11 cellular contexts compared by ENCODE assay signal in the genomic region with DNA sequence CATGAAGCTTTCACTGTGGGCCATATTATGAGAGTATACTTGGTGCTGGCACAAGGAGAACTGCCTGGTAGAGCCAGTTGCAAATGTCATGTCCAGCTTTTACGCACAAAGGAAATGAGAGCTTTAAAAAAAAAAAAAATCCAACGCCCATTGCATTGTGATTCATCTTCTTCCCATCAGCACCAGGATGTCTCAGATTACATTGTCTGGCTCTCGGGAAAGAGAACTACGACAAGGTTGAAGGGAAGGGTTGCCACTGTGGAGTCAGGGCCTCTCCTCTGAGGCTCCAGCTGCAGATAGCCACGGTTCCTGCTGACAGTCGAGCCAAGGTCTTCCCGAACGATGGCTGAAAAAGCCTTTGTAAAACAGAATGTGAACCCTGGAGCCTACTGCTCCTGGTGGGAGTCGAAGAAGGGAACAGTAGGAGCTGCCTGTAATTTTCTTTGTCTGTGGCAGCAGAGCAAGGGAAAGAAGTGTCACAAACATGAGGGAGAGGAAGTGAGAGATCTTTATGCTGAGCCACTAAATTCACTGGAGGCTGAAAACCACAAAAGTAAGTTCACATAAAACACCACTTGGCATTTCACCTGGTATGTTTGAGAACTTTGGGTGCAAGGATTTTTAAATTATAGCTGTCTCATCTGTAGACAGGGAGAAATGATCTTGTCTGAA.
DNase-seq lines count a peak whose midpoint lies in the region; ATAC-seq, FAIRE-seq and TF ChIP-seq lines count a peak whose summit lies in the region.
"Had no signal": no experiment of that assay in that cellular context is flagged by ENCODE, and none has a peak within 500 bp of the region (broad histone marks: within the 10 kb centered on the region; RNA-seq: fewer than 3 reads in every experiment).

No MANE protein-coding gene starts in this region.

- TF ChIP-seq CTCF in Loucy (conservative IDR thresholded peaks at IDR 0.05; ENCODE audit: low read length), result no peak
- TF ChIP-seq CTCF in K562 (IDR thresholded peaks at IDR 0.05 in 2 of 3, conservative IDR thresholded peaks at IDR 0.05 in 1 of 3; ENCODE audit: insufficient read depth in 2 of 3, low read depth in 1 of 3, low read length in 3 of 3), result no peak
- no peak for TF ChIP-seq CTCF in right lobe of liver (IDR thresholded peaks at IDR 0.05)

- no peaks in the 10 kb centered on the region for H3K9me2 ChIP-seq in Loucy (replicated peaks; ENCODE audit: low read depth, low read length)

- peak overlapping the region; percentile 61 for H3K4me2 ChIP-seq in Loucy (ENCODE audit: low read depth, low read length, poor library complexity, severe bottlenecking)
- H3K4me2 ChIP-seq in K562 (ENCODE audit: insufficient read depth, low read length), result no peak overlapping the region

- H3K4me1 ChIP-seq in ACC112 (ENCODE audit: control insufficient read depth, insufficient read depth, low read length, unreplicated experiment) (peaks cover 17% of the 10 kb centered on the region), Loucy (ENCODE audit: insufficient read depth, low read length, poor library complexity, severe bottlenecking) (peaks cover 51% of the 10 kb centered on the region), K562 (replicated peaks in 1 of 2; ENCODE audit: control insufficient read depth in 2 of 2, insufficient read depth in 2 of 2, low read length in 2 of 2) (peaks cover 4 to 6% of the 10 kb centered on the region in 2 experiments; a peak in 3 of 5 replicates), right lobe of liver (no peaks in the 10 kb centered on the region)

- intact Hi-C loops in K562 (cut with micrococcal nuclease), result no loop called here
- intact Hi-C loops in right lobe of liver (cut with DNase I), result no loop called here

- H3K9me1 ChIP-seq in K562 (ENCODE audit: control insufficient read depth, insufficient read depth, low read length), result no peaks in the 10 kb centered on the region

- H3K9me3 ChIP-seq in Loucy (ENCODE audit: insufficient read depth, low read depth, low read length) (no peaks in the 10 kb centered on the region), K562 (replicated peaks; ENCODE audit: control insufficient read depth, insufficient read depth, low read depth, low read length) (no peaks in the 10 kb centered on the region), right lobe of liver (no peaks in the 10 kb centered on the region)

- no peak overlapping the region for H3K9ac ChIP-seq in Loucy (ENCODE audit: low read depth, low read length, poor library complexity, severe bottlenecking)
- H3K9ac ChIP-seq in K562 (ENCODE audit: insufficient read depth in 1 of 2, low read depth in 2 of 2, low read length in 2 of 2), result no peak overlapping the region

- WGBS in K562 (ENCODE audit: insufficient coverage, low coverage, missing lambda C conversion rate), result 6% methylated on average over 6 of the region's 9 CpGs
- 28% methylated on average over 8 of the region's 9 CpGs for WGBS in right lobe of liver (ENCODE audit: insufficient coverage, low coverage, low lambda C conversion rate, missing lambda C conversion rate)

- CTCF ChIA-PET in K562 (lab: Yijun Ruan, JAX; ENCODE audit: low intra/inter-chr PET ratio), result no interaction called here

- no peak for ATAC-seq in K562
- peak; percentile 53 to 87 (median 77) for ATAC-seq in right lobe of liver
- no peak for ATAC-seq in GM18505 (IDR thresholded peaks at IDR 0.05; ENCODE audit: unreplicated experiment)

- H3K79me2 ChIP-seq in ACC112 (ENCODE audit: control insufficient read depth, insufficient read depth, low read length, unreplicated experiment) (no peaks in the 10 kb centered on the region), Loucy (ENCODE audit: insufficient read depth, low read length) (no peaks in the 10 kb centered on the region), K562 (ENCODE audit: control insufficient read depth, insufficient read depth, low read length) (no peaks in the 10 kb centered on the region)

- BruUV-seq in K562 (replicated peaks; lab: Mats Ljungman, UMichigan), result no TSS peak

- H2AFZ ChIP-seq in ACC112 (ENCODE audit: low read length, unreplicated experiment), result peak overlapping the region; percentile 28
- H2AFZ ChIP-seq in Loucy (ENCODE audit: low read length), result no peak overlapping the region
- 0 out of 2 replicates have a peak overlapping the region, but pooled peaks have one; percentile 51 for H2AFZ ChIP-seq in K562 (ENCODE audit: low read depth, low read length)

- DNase-seq in K562 (ENCODE audit: extremely low read depth in 1 of 4, low spot score in 3 of 4) (no peak), right lobe of liver (no peak), NCI-H1694 (lab: John Stamatoyannopoulos, UW) (no peak), NCI-H2081 treated with DMSO at 0.1 percent for 48 hours (lab: John Stamatoyannopoulos, UW) (no peak)
- DNase-seq in activated effector memory CD4-positive, alpha-beta T cell treated with anti-CD3 and anti-CD28 coated beads, Interleukin-2, amount 50 U/mL, for 16 hours, result no peak
- DNase-seq: hippocampal formation, NCI-H1436 treated with DMSO at 0.1 percent for 48 hours had no signal

- peak overlapping the region; percentile 52 for H3K27ac ChIP-seq in ACC112 (ENCODE audit: low read depth, low read length)
- no peak overlapping the region for H3K27ac ChIP-seq in K562 (ENCODE audit: extremely low read depth, low read depth, low read length)
- no peak overlapping the region for H3K27ac ChIP-seq in right lobe of liver
- H3K27ac ChIP-seq: C4-2B had no signal

- H3K4me3 ChIP-seq in ACC112 (ENCODE audit: low read depth, low read length) (no peak overlapping the region), Loucy (ENCODE audit: low read length, poor library complexity, severe bottlenecking) (peak overlapping the region; percentile 3), K562 (no peak overlapping the region), right lobe of liver (no peak overlapping the region)

- no peaks in the 10 kb centered on the region for H3K36me3 ChIP-seq in ACC112 (ENCODE audit: insufficient read depth, low read length)
- no peaks in the 10 kb centered on the region for H3K36me3 ChIP-seq in Loucy (ENCODE audit: insufficient read depth, low read length)
- H3K36me3 ChIP-seq in K562 (ENCODE audit: control insufficient read depth, insufficient read depth, low read length), result no peaks in the 10 kb centered on the region
- no peaks in the 10 kb centered on the region for H3K36me3 ChIP-seq in right lobe of liver

- H3F3A ChIP-seq in Loucy (ENCODE audit: low read depth), result 0 out of 2 replicates have a peak, but pooled peaks cover 4% of the 10 kb centered on the region

- no peaks in the 10 kb centered on the region for H4K20me1 ChIP-seq in Loucy (ENCODE audit: insufficient read depth, low read length, poor library complexity, severe bottlenecking)
- H4K20me1 ChIP-seq in K562 (replicated peaks; ENCODE audit: control insufficient read depth, insufficient read depth, low read length), result no peaks in the 10 kb centered on the region

- no peak for TF ChIP-seq RAD21 in K562 (CRISPR knock-in tag; conservative IDR thresholded peaks at IDR 0.05 in 1 of 2, IDR thresholded peaks at IDR 0.05 in 1 of 2)

- no peak for FAIRE-seq in K562 (lab: Jason Lieb, UNC)

- no peak for TF ChIP-seq EP300 in K562 (IDR thresholded peaks at IDR 0.05; ENCODE audit: low read length)

- POLR2A ChIA-PET in K562 (lab: Yijun Ruan, JAX), result interaction anchor here (0.7 to 1.0 kb wide), 2 partner anchors 15 to 79 kb away, joined by 3 read pairs; no protein-coding TSS in a partner anchor

- H3K27me3 ChIP-seq in ACC112 (ENCODE audit: insufficient read depth, low read length) (0 out of 2 replicates have a peak, but pooled peaks cover 4% of the 10 kb centered on the region), Loucy (ENCODE audit: insufficient read depth, low read length, poor library complexity, severe bottlenecking) (no peaks in the 10 kb centered on the region), K562 (ENCODE audit: control insufficient read depth in 2 of 2, insufficient read depth in 2 of 2, low read length in 2 of 2) (no peaks in the 10 kb centered on the region), right lobe of liver (no peaks in the 10 kb centered on the region)

- TF ChIP-seq POLR2A in K562 (conservative IDR thresholded peaks at IDR 0.05) (no peak), right lobe of liver (IDR thresholded peaks at IDR 0.05) (no peak), GM18505 (IDR thresholded peaks at IDR 0.05; ENCODE audit: borderline replicate concordance, extremely low read depth, insufficient read depth, insufficient read length) (no peak)

- in situ Hi-C loops in K562 (cut with MboI), result loop anchor here (25.0 kb wide), 1 partner anchor 453 kb away; no protein-coding TSS in a partner anchor

TF ChIP-seq in K562, 482 proteins besides CTCF, POLR2A, EP300 and RAD21 (continues in another document):
- TF ChIP-seq ZNF124 (CRISPR knock-in tag; IDR thresholded peaks at IDR 0.05), result no peak
- TF ChIP-seq TEAD2 (tag; IDR thresholded peaks at IDR 0.05), result no peak
- TF ChIP-seq PHF8 (IDR thresholded peaks at IDR 0.05; ENCODE audit: borderline replicate concordance, low read length), result no peak
- no peak for TF ChIP-seq HCFC1 (IDR thresholded peaks at IDR 0.05; ENCODE audit: low read depth, low read length)
- TF ChIP-seq FOXA3 (CRISPR knock-in tag; conservative IDR thresholded peaks at IDR 0.05 in 1 of 2, IDR thresholded peaks at IDR 0.05 in 1 of 2), result no peak
- TF ChIP-seq FIP1L1 (IDR thresholded peaks at IDR 0.05; ENCODE audit: low read depth, low read length, poor library complexity, severe bottlenecking), result no peak
- no peak for TF ChIP-seq NEUROD1 (IDR thresholded peaks at IDR 0.05; ENCODE audit: borderline replicate concordance, low read depth, low read length, partially characterized antibody)
- TF ChIP-seq POLR3G (IDR thresholded peaks at IDR 0.05; ENCODE audit: extremely low read depth, insufficient read length, insufficient replicate concordance), result no peak
- TF ChIP-seq KLF10 (CRISPR knock-in tag; IDR thresholded peaks at IDR 0.05), result no peak
- TF ChIP-seq ZNF589 (CRISPR knock-in tag; IDR thresholded peaks at IDR 0.05; ENCODE audit: low read depth), result no peak
- TF ChIP-seq HMG20B (CRISPR knock-in tag; IDR thresholded peaks at IDR 0.05), result no peak
- no peak for TF ChIP-seq RBM39 (optimal IDR thresholded peaks at IDR 0.05; ENCODE audit: low read depth, low read length)
- TF ChIP-seq, protein P1, sequence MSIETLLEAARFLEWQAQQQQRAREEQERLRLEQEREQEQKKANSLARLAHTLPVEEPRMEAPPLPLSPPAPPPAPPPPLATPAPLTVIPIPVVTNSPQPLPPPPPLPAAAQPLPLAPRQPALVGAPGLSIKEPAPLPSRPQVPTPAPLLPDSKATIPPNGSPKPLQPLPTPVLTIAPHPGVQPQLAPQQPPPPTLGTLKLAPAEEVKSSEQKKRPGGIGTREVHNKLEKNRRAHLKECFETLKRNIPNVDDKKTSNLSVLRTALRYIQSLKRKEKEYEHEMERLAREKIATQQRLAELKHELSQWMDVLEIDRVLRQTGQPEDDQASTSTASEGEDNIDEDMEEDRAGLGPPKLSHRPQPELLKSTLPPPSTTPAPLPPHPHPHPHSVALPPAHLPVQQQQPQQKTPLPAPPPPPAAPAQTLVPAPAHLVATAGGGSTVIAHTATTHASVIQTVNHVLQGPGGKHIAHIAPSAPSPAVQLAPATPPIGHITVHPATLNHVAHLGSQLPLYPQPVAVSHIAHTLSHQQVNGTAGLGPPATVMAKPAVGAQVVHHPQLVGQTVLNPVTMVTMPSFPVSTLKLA (conservative IDR thresholded peaks at IDR 0.05), result no peak
- no peak for TF ChIP-seq STAT5A (IDR thresholded peaks at IDR 0.05; ENCODE audit: borderline replicate concordance, low read length)

Comparison
In these comparisons a context has a peak if more than half of its experiments do, and no peak if none do; other contexts are left out.
1. ATAC-seq: peak in right lobe of liver (4 of 4); none in K562 (single experiment) and GM18505 (single experiment).